8 cellular contexts compared by ENCODE assay signal in genomic region chr19:36214388-36215275, GRCh38. TPM values are rescaled to one million over a fixed set of nuclear protein-coding genes. Genes with fewer than 3 reads are reported as not detected.
DNase-seq lines count a peak whose midpoint lies in the region; ATAC-seq, FAIRE-seq and TF ChIP-seq lines count a peak whose summit lies in the region.

ZNF146 (plus strand) TSS chr19:36215106; CDS start chr19:36236441, 21,335 bp downstream.
ZNF565 (minus strand) TSS chr19:36214665; CDS start chr19:36201985, 12,680 bp downstream.

- no peak for TF ChIP-seq RAD21 in neural cell (conservative IDR thresholded peaks at IDR 0.05)

- H2AFZ ChIP-seq in neural cell (ENCODE audit: low read depth, low read length) = peak within 1 kb of the TSS; percentile 96

- H3K9me3 Mint-ChIP-seq in stimulated activated naive CD8-positive, alpha-beta T cell treated with anti-CD3 and anti-CD28 coated beads, Interleukin-15, amount 100 ng/mL, for 72 hours = no peaks in the 10 kb centered on the region

- no peak within 1 kb of the TSS for H3K4me3 Mint-ChIP-seq in stimulated activated naive CD8-positive, alpha-beta T cell treated with anti-CD3 and anti-CD28 coated beads, Interleukin-15, amount 100 ng/mL, for 72 hours

- peak; percentile 95 for ATAC-seq in stimulated activated naive CD8-positive, alpha-beta T cell treated with anti-CD3 and anti-CD28 coated beads, Interleukin-15, amount 100 ng/mL, for 72 hours

- FAIRE-seq in G401.6 (lab: Jason Lieb, UNC) = peak; percentile 96

- TF ChIP-seq CTCF in foreskin fibroblast (IDR thresholded peaks at IDR 0.05; ENCODE audit: low read depth, low read length) (no peak), neural cell (IDR thresholded peaks at IDR 0.05; ENCODE audit: poor library complexity, severe bottlenecking) (peak; percentile 46)

- H3K9ac ChIP-seq in neural cell (ENCODE audit: low read length) = peak within 1 kb of the TSS; percentile 98

- H3K4me1 ChIP-seq in HAP-1 = peaks cover 4% of the 10 kb centered on the region

- peak; percentile 10 for TF ChIP-seq EP300 in neural cell (conservative IDR thresholded peaks at IDR 0.05; ENCODE audit: poor library complexity, severe bottlenecking)

- H3K4me3 ChIP-seq in HAP-1 (peak within 1 kb of the TSS; percentile 59), MG63 (peak within 1 kb of the TSS; percentile 87), foreskin fibroblast (ENCODE audit: low read depth in 1 of 2, low read length in 2 of 2) (peak within 1 kb of the TSS; percentile 80 to 100), neural cell (ENCODE audit: low read length) (peak within 1 kb of the TSS; percentile 73)

- H3K4me1 Mint-ChIP-seq in stimulated activated naive CD8-positive, alpha-beta T cell treated with anti-CD3 and anti-CD28 coated beads, Interleukin-15, amount 100 ng/mL, for 72 hours = peaks cover 17% of the 10 kb centered on the region

- DNase-seq in HAP-1 (ENCODE audit: low spot score in 2 of 2) (peak; percentile 97 to 99), MG63 (peak; percentile 99), foreskin fibroblast (peak; percentile 97 to 99)
- peak; percentile 98 for DNase-seq in activated effector memory CD4-positive, alpha-beta T cell treated with anti-CD3 and anti-CD28 coated beads, Interleukin-2, amount 50 U/mL, for 16 hours
- peak; percentile 93 to 97 for DNase-seq in stimulated activated naive CD8-positive, alpha-beta T cell treated with anti-CD3 and anti-CD28 coated beads, Interleukin-15, amount 100 ng/mL, for 72 hours

- peak; percentile 97 for TF ChIP-seq POLR2A in Raji (IDR thresholded peaks at IDR 0.05; ENCODE audit: insufficient read depth, low read depth, low read length)

- H3F3A ChIP-seq in neural cell (ENCODE audit: insufficient read depth, low read length, poor library complexity, severe bottlenecking) = no peaks in the 10 kb centered on the region

- H3K79me2 ChIP-seq in neural cell (replicated peaks; ENCODE audit: insufficient read depth, low read length) = peaks cover 52% of the 10 kb centered on the region

- H3K9me3 ChIP-seq in HAP-1 (no peaks in the 10 kb centered on the region; the same call in 1 of the 2 replicates), MG63 (peaks cover 4% of the 10 kb centered on the region; the same call in 1 of the 2 replicates), neural cell (ENCODE audit: low read length) (no peaks in the 10 kb centered on the region)

- in situ Hi-C loops in HAP-1 (cut with MboI; ENCODE audit: low sequenced_read_pairs) = no loop called here

- H3K27ac Mint-ChIP-seq in stimulated activated naive CD8-positive, alpha-beta T cell treated with anti-CD3 and anti-CD28 coated beads, Interleukin-15, amount 100 ng/mL, for 72 hours = no peak within 1 kb of the TSS

- peak within 1 kb of the TSS; percentile 74 for H3K4me2 ChIP-seq in neural cell (ENCODE audit: low read length)

- no peaks in the 10 kb centered on the region for H3K27me3 Mint-ChIP-seq in stimulated activated naive CD8-positive, alpha-beta T cell treated with anti-CD3 and anti-CD28 coated beads, Interleukin-15, amount 100 ng/mL, for 72 hours

- H3K9me2 ChIP-seq in neural cell (ENCODE audit: insufficient read depth, low read length) = no peaks in the 10 kb centered on the region

- peak within 1 kb of the TSS; percentile 99 for H3K27ac ChIP-seq in neural cell (ENCODE audit: low read length)

- H3K36me3 ChIP-seq in HAP-1 (replicated peaks) = peaks cover 18% of the 10 kb centered on the region
- H3K36me3 ChIP-seq in MG63 = peaks cover 42% of the 10 kb centered on the region
- H3K36me3 ChIP-seq in neural cell (ENCODE audit: insufficient read depth, low read length) = peaks cover 4% of the 10 kb centered on the region

- no peaks in the 10 kb centered on the region for H4K20me1 ChIP-seq in neural cell (ENCODE audit: insufficient read depth)

- H3K27me3 ChIP-seq in HAP-1 (ENCODE audit: low read depth) (no peaks in the 10 kb centered on the region), MG63 (no peaks in the 10 kb centered on the region), neural cell (ENCODE audit: insufficient read depth, low read depth, low read length) (no peaks in the 10 kb centered on the region)

TF ChIP-seq in neural cell, 6 proteins besides CTCF, POLR2A, EP300 and RAD21:
- peak; percentile 96 for TF ChIP-seq MXI1 (conservative IDR thresholded peaks at IDR 0.05; ENCODE audit: poor library complexity, severe bottlenecking)
- TF ChIP-seq TAF1 (IDR thresholded peaks at IDR 0.05; ENCODE audit: low read depth) = no peak
- TF ChIP-seq EZH2 (IDR thresholded peaks at IDR 0.05; ENCODE audit: borderline replicate concordance, insufficient read depth, low read length, poor library complexity, severe bottlenecking) = no peak
- TF ChIP-seq POLR2AphosphoS5 (IDR thresholded peaks at IDR 0.05) = peak; percentile 84
- TF ChIP-seq REST (IDR thresholded peaks at IDR 0.05; ENCODE audit: borderline replicate concordance) = peak; percentile 85
- TF ChIP-seq SMC3 (conservative IDR thresholded peaks at IDR 0.05; ENCODE audit: poor library complexity) = peak; percentile 21

RNA-seq across cellular contexts. Expression of gene ZNF146, which starts in this region (rescaled TPM):
- total RNA-seq in MG63 (2014; rRNA removed; shearing (Covaris generic); ENCODE audit: low replicate concordance) = 42.5 and 89.2 TPM in 2 replicates
- 162 and 215 TPM in 2 replicates for polyA plus RNA-seq in neural cell
- polyA minus RNA-seq in neural cell = 221 and 261 TPM in 2 replicates

RNA-seq across cellular contexts. Expression of gene ZNF565, which starts in this region (rescaled TPM):
- total RNA-seq in MG63 (2014; rRNA removed; shearing (Covaris generic); ENCODE audit: low replicate concordance) = 3.0 and 3.9 TPM in 2 replicates
- 9.4 and 9.7 TPM in 2 replicates for polyA plus RNA-seq in neural cell
- polyA minus RNA-seq in neural cell = 16.8 and 19.5 TPM in 2 replicates

Comparison
In these comparisons a context has a peak if more than half of its experiments do, and no peak if none do; other contexts are left out.
1. Peak in every context shown above with its lines: DNase-seq, ATAC-seq, H3K4me3 ChIP-seq and H3K27ac ChIP-seq.